Comparison of ENCODE assay signal across 31 cellular contexts in genomic region chr22:46862418-46863324, GRCh38.
DNase-seq lines count a peak whose midpoint lies in the region; ATAC-seq and TF ChIP-seq lines count a peak whose summit lies in the region.
"Had no signal": no experiment of that assay in that cellular context is flagged by ENCODE, and none has a peak within 500 bp of the region (broad histone marks: within the 10 kb centered on the region; RNA-seq: fewer than 3 reads in every experiment).

No MANE protein-coding gene starts in this region.

- H3K4me1 ChIP-seq in Peyer's patch = peaks cover 0 to 15% (median 8%) of the 10 kb centered on the region in 4 donors
- no peaks in the 10 kb centered on the region for H3K4me1 ChIP-seq in vagina
- H3K4me1 ChIP-seq in prostate gland (replicated peaks) = no peaks in the 10 kb centered on the region
- H3K4me1 ChIP-seq: adrenal gland, heart left ventricle, parathyroid adenoma, tibial artery had no signal

- TF ChIP-seq CTCF in Peyer's patch (IDR thresholded peaks at IDR 0.05) (no peak), vagina (IDR thresholded peaks at IDR 0.05) (no peak), prostate gland (IDR thresholded peaks at IDR 0.05) (no peak)

- no peak overlapping the region for H3K27ac Mint-ChIP-seq in activated CD8-positive, alpha-beta memory T cell treated with anti-CD3 and anti-CD28 coated beads, Interleukin-2, amount 10 ng/mL, durations not matched to agents 7 days and 5 days
- H3K27ac Mint-ChIP-seq: activated CD8-positive, alpha-beta T cell treated with anti-CD3 and anti-CD28 coated beads, Interleukin-2, amount 10 ng/mL, durations not matched to agents 7 days and 5 days; nephron progenitor cell had no signal

- no peaks in the 10 kb centered on the region for H3K27me3 Mint-ChIP-seq in activated CD8-positive, alpha-beta memory T cell treated with anti-CD3 and anti-CD28 coated beads, Interleukin-2, amount 10 ng/mL, durations not matched to agents 7 days and 5 days

- no peak overlapping the region for H3K27ac ChIP-seq in Peyer's patch
- no peak overlapping the region for H3K27ac ChIP-seq in vagina
- no peak overlapping the region for H3K27ac ChIP-seq in prostate gland
- H3K27ac ChIP-seq: adrenal gland, brain microvascular endothelial cell, heart left ventricle, parathyroid adenoma, stomach, tibial artery had no signal

- WGBS in prostate gland = 94% methylated on average over 17 of the region's 17 CpGs

- H3K9me3 ChIP-seq in Peyer's patch = no peaks in the 10 kb centered on the region
- no peaks in the 10 kb centered on the region for H3K9me3 ChIP-seq in vagina
- no peaks in the 10 kb centered on the region for H3K9me3 ChIP-seq in prostate gland
- H3K9me3 ChIP-seq: adrenal gland, heart left ventricle, stomach, tibial artery had no signal

- peaks cover 2% of the 10 kb centered on the region for H3K9me3 Mint-ChIP-seq in activated CD8-positive, alpha-beta memory T cell treated with anti-CD3 and anti-CD28 coated beads, Interleukin-2, amount 10 ng/mL, durations not matched to agents 7 days and 5 days (ENCODE audit: low read depth)

- peaks cover 26% of the 10 kb centered on the region for H3K36me3 Mint-ChIP-seq in activated CD8-positive, alpha-beta memory T cell treated with anti-CD3 and anti-CD28 coated beads, Interleukin-2, amount 10 ng/mL, durations not matched to agents 7 days and 5 days

- H3K4me1 Mint-ChIP-seq in activated CD8-positive, alpha-beta memory T cell treated with anti-CD3 and anti-CD28 coated beads, Interleukin-2, amount 10 ng/mL, durations not matched to agents 7 days and 5 days = no peaks in the 10 kb centered on the region
- H3K4me1 Mint-ChIP-seq: nephron progenitor cell had no signal

- H3K4me3 ChIP-seq in Peyer's patch (no peak overlapping the region), vagina (no peak overlapping the region), prostate gland (no peak overlapping the region)
- H3K4me3 ChIP-seq: adrenal gland, heart left ventricle, stomach, tibial artery had no signal

- H3K36me3 ChIP-seq in Peyer's patch = no peaks in the 10 kb centered on the region
- H3K36me3 ChIP-seq in vagina = no peaks in the 10 kb centered on the region
- H3K36me3 ChIP-seq in prostate gland = no peaks in the 10 kb centered on the region
- H3K36me3 ChIP-seq: adrenal gland, brain microvascular endothelial cell, stomach, tibial artery had no signal

- no peak for ATAC-seq in activated CD8-positive, alpha-beta memory T cell treated with anti-CD3 and anti-CD28 coated beads, Interleukin-2, amount 10 ng/mL, durations not matched to agents 7 days and 5 days
- ATAC-seq: activated CD8-positive, alpha-beta T cell treated with anti-CD3 and anti-CD28 coated beads, Interleukin-2, amount 10 ng/mL, durations not matched to agents 7 days and 5 days; HCT116; left colon; PC-3; sciatic nerve had no signal

- H3K27me3 ChIP-seq in Peyer's patch = no peaks in the 10 kb centered on the region
- H3K27me3 ChIP-seq in vagina = no peaks in the 10 kb centered on the region
- H3K27me3 ChIP-seq in prostate gland (replicated peaks; ENCODE audit: insufficient read depth) = no peaks in the 10 kb centered on the region
- H3K27me3 ChIP-seq: adrenal gland, brain microvascular endothelial cell, heart left ventricle, stomach, tibial artery had no signal

- intact Hi-C loops in vagina (cut with DNase I) (no loop called here), prostate gland (cut with DNase I) (no loop called here)

- CTCF ChIA-PET in activated CD8-positive, alpha-beta memory T cell treated with anti-CD3 and anti-CD28 coated beads, Interleukin-2, amount 10 ng/mL, durations not matched to agents 7 days and 5 days (lab: Charles Lee) = no interaction called here

- peak; percentile 38 for DNase-seq in activated CD8-positive, alpha-beta memory T cell treated with anti-CD3 and anti-CD28 coated beads for 24 hours
- no peak for DNase-seq in activated CD8-positive, alpha-beta memory T cell treated with anti-CD3 and anti-CD28 coated beads, Interleukin-2, amount 10 ng/mL, durations not matched to agents 7 days and 5 days
- DNase-seq in Peyer's patch = peak in 2 of 3 donors; percentile 27 to 41
- peak; percentile 40 for DNase-seq in medulla oblongata (ENCODE audit: extremely low spot score)
- peak; percentile 67 to 80 for DNase-seq in vagina (ENCODE audit: extremely low spot score in 2 of 2)
- DNase-seq in prostate gland (ENCODE audit: low spot score) = no peak
- no peak for DNase-seq in SW 1271 (lab: John Stamatoyannopoulos, UW)
- no peak for DNase-seq in NCI-H69 (lab: John Stamatoyannopoulos, UW)
- DNase-seq: activated CD4-positive, CD25-positive, alpha-beta regulatory T cell treated with anti-CD3 and anti-CD28 coated beads, Interleukin-2, amount 50 U/mL, for 72 hours; activated CD8-positive, alpha-beta T cell treated with anti-CD3 and anti-CD28 coated beads, Interleukin-2, amount 10 ng/mL, durations not matched to agents 7 days and 5 days; activated T-cell treated with anti-CD3 and anti-CD28 coated beads, Interleukin-2, amount 50 U/mL, for 1 hour; AML-193; brain microvascular endothelial cell; DMS79 treated with DMSO at 0.1 percent for 48 hours; effector CD4-positive, alpha-beta T cell; heart left ventricle; left colon; midbrain; NCI-H1105 treated with DMSO at 0.1 percent for 48 hours; NCI-H2029 treated with DMSO at 0.1 percent for 48 hours; NCI-H2227 treated with DMSO at 0.1 percent for 48 hours; NCI-H774; nephron progenitor cell; PC-3; SHP77 treated with DMSO at 0.1 percent for 48 hours; stomach had no signal

- no peak overlapping the region for H3K4me3 Mint-ChIP-seq in activated CD8-positive, alpha-beta memory T cell treated with anti-CD3 and anti-CD28 coated beads, Interleukin-2, amount 10 ng/mL, durations not matched to agents 7 days and 5 days
- H3K4me3 Mint-ChIP-seq: activated CD8-positive, alpha-beta T cell treated with anti-CD3 and anti-CD28 coated beads, Interleukin-2, amount 10 ng/mL, durations not matched to agents 7 days and 5 days; nephron progenitor cell had no signal

- no peak for TF ChIP-seq POLR2A in Peyer's patch (IDR thresholded peaks at IDR 0.05)
- no peak for TF ChIP-seq POLR2A in vagina (IDR thresholded peaks at IDR 0.05)
- no peak for TF ChIP-seq POLR2A in prostate gland (IDR thresholded peaks at IDR 0.05)

Comparison
In these comparisons a context has a peak if more than half of its experiments do, and no peak if none do; other contexts are left out.
1. DNase-seq: peak in activated CD8-positive, alpha-beta memory T cell treated with anti-CD3 and anti-CD28 coated beads for 24 hours (single experiment), Peyer's patch (2 of 3), medulla oblongata (single experiment) and vagina (2 of 2); none in activated CD8-positive, alpha-beta memory T cell treated with anti-CD3 and anti-CD28 coated beads, Interleukin-2, amount 10 ng/mL, durations not matched to agents 7 days and 5 days (single experiment), prostate gland (single experiment), SW 1271 (0 of 2) and NCI-H69 (single experiment).